1 cellular context compared by ENCODE assay signal in genomic region chr11:63567044-63567840, GRCh38.
TF ChIP-seq lines count a peak whose summit lies in the region.

No MANE protein-coding gene starts in this region.

TF ChIP-seq in GM12878, 131 proteins besides CTCF, POLR2A, EP300 and RAD21 (continued from another document and continues in another):
- TF ChIP-seq PRDM15 (CRISPR knock-in tag; IDR thresholded peaks at IDR 0.05) = no peak
- no peak for TF ChIP-seq POLR2AphosphoS2 (IDR thresholded peaks at IDR 0.05; ENCODE audit: low read depth, low read length)
- TF ChIP-seq, protein P1, sequence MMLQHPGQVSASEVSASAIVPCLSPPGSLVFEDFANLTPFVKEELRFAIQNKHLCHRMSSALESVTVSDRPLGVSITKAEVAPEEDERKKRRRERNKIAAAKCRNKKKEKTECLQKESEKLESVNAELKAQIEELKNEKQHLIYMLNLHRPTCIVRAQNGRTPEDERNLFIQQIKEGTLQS (IDR thresholded peaks at IDR 0.05; ENCODE audit: borderline replicate concordance, extremely low read depth, low read depth, low read length) = no peak
- peak; percentile 95 for TF ChIP-seq NBN (IDR thresholded peaks at IDR 0.05)
- no peak for TF ChIP-seq NR2C1 (IDR thresholded peaks at IDR 0.05)
- TF ChIP-seq ZNF274 (IDR thresholded peaks at IDR 0.05; ENCODE audit: insufficient read depth, insufficient read length) = no peak
- TF ChIP-seq IKZF1 (conservative IDR thresholded peaks at IDR 0.05) = peak; percentile 72; the same call in 1 of the 2 replicates
- TF ChIP-seq EGR1 (IDR thresholded peaks at IDR 0.05; ENCODE audit: borderline replicate concordance in 1 of 2, low read depth in 2 of 2, low read length in 2 of 2) = no peak
- TF ChIP-seq FOS (IDR thresholded peaks at IDR 0.05; ENCODE audit: borderline replicate concordance, extremely low read depth, insufficient read length) = no peak
- TF ChIP-seq ZNF217 (IDR thresholded peaks at IDR 0.05) = no peak
- TF ChIP-seq STAT3 (IDR thresholded peaks at IDR 0.05; ENCODE audit: low read depth, low read length) = 0 out of 2 replicates have a peak, but pooled peaks have one; percentile 28
- no peak for TF ChIP-seq BRCA1 (IDR thresholded peaks at IDR 0.05; ENCODE audit: low read depth, low read length)
- no peak for TF ChIP-seq CBX5 (IDR thresholded peaks at IDR 0.05; ENCODE audit: low read depth)
- 0 out of 2 replicates have a peak, but pooled peaks have one; percentile 30 for TF ChIP-seq NKRF (conservative IDR thresholded peaks at IDR 0.05)
- peak; percentile 74 for TF ChIP-seq KLF5 (IDR thresholded peaks at IDR 0.05; ENCODE audit: partially characterized antibody)
- no peak for TF ChIP-seq HDAC2 (IDR thresholded peaks at IDR 0.05)
- no peak for TF ChIP-seq STAT1 (conservative IDR thresholded peaks at IDR 0.05)
- TF ChIP-seq JUNB (IDR thresholded peaks at IDR 0.05) = peak; percentile 71
- TF ChIP-seq E2F4 (IDR thresholded peaks at IDR 0.05; ENCODE audit: low read depth, low read length) = no peak
- 0 out of 2 replicates have a peak, but pooled peaks have one; percentile 37 for TF ChIP-seq TAF1 (IDR thresholded peaks at IDR 0.05; ENCODE audit: borderline replicate concordance, low read depth, low read length)
- TF ChIP-seq RBBP5 (conservative IDR thresholded peaks at IDR 0.05) = no peak
- peak; percentile 94 for TF ChIP-seq MXI1 (IDR thresholded peaks at IDR 0.05; ENCODE audit: low read depth, low read length)
- peak; percentile 92; the same call in 1 of the 2 replicates for TF ChIP-seq TBL1XR1 (IDR thresholded peaks at IDR 0.05; ENCODE audit: low read depth, low read length)
- TF ChIP-seq SIX5 (IDR thresholded peaks at IDR 0.05; ENCODE audit: low read depth, low read length, severe bottlenecking) = no peak
- TF ChIP-seq PBX3 (IDR thresholded peaks at IDR 0.05; ENCODE audit: insufficient replicate concordance, low read depth, low read length) = peak; percentile 83
- TF ChIP-seq USF2 (IDR thresholded peaks at IDR 0.05; ENCODE audit: borderline replicate concordance, low read depth, low read length) = no peak
- TF ChIP-seq NR2F1 (conservative IDR thresholded peaks at IDR 0.05) = no peak
- peak; percentile 81 for TF ChIP-seq BCL3 (IDR thresholded peaks at IDR 0.05; ENCODE audit: borderline replicate concordance, insufficient read depth, low read depth, low read length, poor library complexity, severe bottlenecking)
- peak; percentile 78; the same call in 1 of the 2 replicates for TF ChIP-seq HDGF (IDR thresholded peaks at IDR 0.05)
- TF ChIP-seq CHD4 (IDR thresholded peaks at IDR 0.05) = no peak
- TF ChIP-seq TCF7 (IDR thresholded peaks at IDR 0.05; ENCODE audit: borderline replicate concordance) = no peak
- TF ChIP-seq, protein P2, sequence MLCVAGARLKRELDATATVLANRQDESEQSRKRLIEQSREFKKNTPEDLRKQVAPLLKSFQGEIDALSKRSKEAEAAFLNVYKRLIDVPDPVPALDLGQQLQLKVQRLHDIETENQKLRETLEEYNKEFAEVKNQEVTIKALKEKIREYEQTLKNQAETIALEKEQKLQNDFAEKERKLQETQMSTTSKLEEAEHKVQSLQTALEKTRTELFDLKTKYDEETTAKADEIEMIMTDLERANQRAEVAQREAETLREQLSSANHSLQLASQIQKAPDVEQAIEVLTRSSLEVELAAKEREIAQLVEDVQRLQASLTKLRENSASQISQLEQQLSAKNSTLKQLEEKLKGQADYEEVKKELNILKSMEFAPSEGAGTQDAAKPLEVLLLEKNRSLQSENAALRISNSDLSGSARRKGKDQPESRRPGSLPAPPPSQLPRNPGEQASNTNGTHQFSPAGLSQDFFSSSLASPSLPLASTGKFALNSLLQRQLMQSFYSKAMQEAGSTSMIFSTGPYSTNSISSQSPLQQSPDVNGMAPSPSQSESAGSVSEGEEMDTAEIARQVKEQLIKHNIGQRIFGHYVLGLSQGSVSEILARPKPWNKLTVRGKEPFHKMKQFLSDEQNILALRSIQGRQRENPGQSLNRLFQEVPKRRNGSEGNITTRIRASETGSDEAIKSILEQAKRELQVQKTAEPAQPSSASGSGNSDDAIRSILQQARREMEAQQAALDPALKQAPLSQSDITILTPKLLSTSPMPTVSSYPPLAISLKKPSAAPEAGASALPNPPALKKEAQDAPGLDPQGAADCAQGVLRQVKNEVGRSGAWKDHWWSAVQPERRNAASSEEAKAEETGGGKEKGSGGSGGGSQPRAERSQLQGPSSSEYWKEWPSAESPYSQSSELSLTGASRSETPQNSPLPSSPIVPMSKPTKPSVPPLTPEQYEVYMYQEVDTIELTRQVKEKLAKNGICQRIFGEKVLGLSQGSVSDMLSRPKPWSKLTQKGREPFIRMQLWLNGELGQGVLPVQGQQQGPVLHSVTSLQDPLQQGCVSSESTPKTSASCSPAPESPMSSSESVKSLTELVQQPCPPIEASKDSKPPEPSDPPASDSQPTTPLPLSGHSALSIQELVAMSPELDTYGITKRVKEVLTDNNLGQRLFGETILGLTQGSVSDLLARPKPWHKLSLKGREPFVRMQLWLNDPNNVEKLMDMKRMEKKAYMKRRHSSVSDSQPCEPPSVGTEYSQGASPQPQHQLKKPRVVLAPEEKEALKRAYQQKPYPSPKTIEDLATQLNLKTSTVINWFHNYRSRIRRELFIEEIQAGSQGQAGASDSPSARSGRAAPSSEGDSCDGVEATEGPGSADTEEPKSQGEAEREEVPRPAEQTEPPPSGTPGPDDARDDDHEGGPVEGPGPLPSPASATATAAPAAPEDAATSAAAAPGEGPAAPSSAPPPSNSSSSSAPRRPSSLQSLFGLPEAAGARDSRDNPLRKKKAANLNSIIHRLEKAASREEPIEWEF (IDR thresholded peaks at IDR 0.05; ENCODE audit: insufficient replicate concordance, low read depth, low read length) = peak; percentile 77
- no peak for TF ChIP-seq WRNIP1 (IDR thresholded peaks at IDR 0.05; ENCODE audit: borderline replicate concordance, low read depth, low read length)
- no peak for TF ChIP-seq E4F1 (IDR thresholded peaks at IDR 0.05; ENCODE audit: borderline replicate concordance, partially characterized antibody)
- no peak for TF ChIP-seq NR2C2 (IDR thresholded peaks at IDR 0.05; ENCODE audit: borderline replicate concordance, control insufficient read depth, insufficient read length, low read depth)
- no peak for TF ChIP-seq SREBF2 (IDR thresholded peaks at IDR 0.05; ENCODE audit: low read length)
- peak; percentile 57; the same call in 1 of the 2 replicates for TF ChIP-seq CHD2 (IDR thresholded peaks at IDR 0.05; ENCODE audit: borderline replicate concordance, low read depth, low read length)
- TF ChIP-seq CBFB (IDR thresholded peaks at IDR 0.05; ENCODE audit: low read depth) = peak; percentile 72; the same call in 1 of the 2 replicates
